Comparison of ENCODE assay signal across 18 cellular contexts in genomic region chr9:131578016-131578415, GRCh38. TPM values are rescaled to one million over a fixed set of nuclear protein-coding genes. Genes with fewer than 3 reads are reported as not detected.
DNase-seq lines count a peak whose midpoint lies in the region; ATAC-seq and TF ChIP-seq lines count a peak whose summit lies in the region.
"Had no signal": no experiment of that assay in that cellular context is flagged by ENCODE, and none has a peak within 500 bp of the region (broad histone marks: within the 10 kb centered on the region; RNA-seq: fewer than 3 reads in every experiment).

No MANE protein-coding gene starts in this region.

- no peak for ATAC-seq in CD8-positive, alpha-beta T cell
- no peak for ATAC-seq in activated naive CD4-positive, alpha-beta T cell treated with anti-CD3 and anti-CD28 coated beads, Interleukin-2, amount 50 U/mL, for 72 hours
- ATAC-seq in naive thymus-derived CD4-positive, alpha-beta T cell: no peak
- ATAC-seq in HG03520 (IDR thresholded peaks at IDR 0.05; ENCODE audit: unreplicated experiment): no peak

- H3K36me3 ChIP-seq in CD8-positive, alpha-beta T cell (ENCODE audit: insufficient read depth, low read length): peaks cover 10% of the 10 kb centered on the region
- H3K36me3 ChIP-seq in naive thymus-derived CD4-positive, alpha-beta T cell (ENCODE audit: control insufficient read depth in 2 of 3, insufficient read depth in 3 of 3, low read length in 3 of 3): peaks cover 5 to 45% (median 14%) of the 10 kb centered on the region in 3 experiments
- H3K36me3 ChIP-seq in esophagus muscularis mucosa: peaks cover 56 to 93% (median 89%) of the 10 kb centered on the region in 4 donors

- no peak for TF ChIP-seq EP300 in esophagus muscularis mucosa (IDR thresholded peaks at IDR 0.05)

- DNase-seq in Ammon's horn (ENCODE audit: low spot score): peak; percentile 67
- no peak for DNase-seq in CD8-positive, alpha-beta T cell
- DNase-seq in activated naive CD4-positive, alpha-beta T cell treated with anti-CD3 and anti-CD28 coated beads, Interleukin-2, amount 50 U/mL, for 72 hours (ENCODE audit: low spot score in 2 of 2): no peak
- no peak for DNase-seq in naive thymus-derived CD4-positive, alpha-beta T cell
- DNase-seq in esophagus muscularis mucosa (ENCODE audit: extremely low spot score): no peak
- DNase-seq in KBM-7: no peak
- no peak for DNase-seq in islet precursor cell
- DNase-seq: C1 segment of cervical spinal cord, EL, NCI-H187, NCI-H526, occipital lobe, PC-9 had no signal

- no peaks in the 10 kb centered on the region for H3K9me3 ChIP-seq in CD8-positive, alpha-beta T cell (ENCODE audit: low read length)
- no peaks in the 10 kb centered on the region for H3K9me3 ChIP-seq in naive thymus-derived CD4-positive, alpha-beta T cell (ENCODE audit: control insufficient read depth in 2 of 3, low read length in 3 of 3)
- no peaks in the 10 kb centered on the region for H3K9me3 ChIP-seq in esophagus muscularis mucosa

- H3K9me3 Mint-ChIP-seq in CD8-positive, alpha-beta T cell: no peaks in the 10 kb centered on the region
- H3K9me3 Mint-ChIP-seq in activated naive CD4-positive, alpha-beta T cell treated with anti-CD3 and anti-CD28 coated beads, Interleukin-2, amount 50 U/mL, for 72 hours: no peaks in the 10 kb centered on the region
- H3K9me3 Mint-ChIP-seq in naive thymus-derived CD4-positive, alpha-beta T cell: no peaks in the 10 kb centered on the region

- H3K27ac Mint-ChIP-seq in CD8-positive, alpha-beta T cell: peak overlapping the region; percentile 92
- peak overlapping the region; percentile 82 to 96 for H3K27ac Mint-ChIP-seq in activated naive CD4-positive, alpha-beta T cell treated with anti-CD3 and anti-CD28 coated beads, Interleukin-2, amount 50 U/mL, for 72 hours
- H3K27ac Mint-ChIP-seq in naive thymus-derived CD4-positive, alpha-beta T cell: peak overlapping the region; percentile 88 to 96 (median 92)

- H3K4me3 ChIP-seq in CD8-positive, alpha-beta T cell (ENCODE audit: low read depth, low read length): no peak overlapping the region
- H3K4me3 ChIP-seq in naive thymus-derived CD4-positive, alpha-beta T cell (ENCODE audit: low read length): no peak overlapping the region
- no peak overlapping the region for H3K4me3 ChIP-seq in esophagus muscularis mucosa
- H3K4me3 ChIP-seq: PC-9, skin epidermis had no signal

- TF ChIP-seq CTCF in CD8-positive, alpha-beta T cell (IDR thresholded peaks at IDR 0.05): no peak
- TF ChIP-seq CTCF in esophagus muscularis mucosa (IDR thresholded peaks at IDR 0.05): no peak

- H3K27me3 ChIP-seq in CD8-positive, alpha-beta T cell (ENCODE audit: insufficient read depth, low read length): no peaks in the 10 kb centered on the region
- no peaks in the 10 kb centered on the region for H3K27me3 ChIP-seq in naive thymus-derived CD4-positive, alpha-beta T cell (ENCODE audit: control insufficient read depth in 2 of 2, insufficient read depth in 2 of 2, low read length in 2 of 2)
- no peaks in the 10 kb centered on the region for H3K27me3 ChIP-seq in esophagus muscularis mucosa

- in situ Hi-C loops in KBM-7 (cut with MboI; ENCODE audit: low pct_unique_long_range_greater_than_20kb, low sequenced_read_pairs): loop anchor here (25.0 kb wide), 1 partner anchor 159 kb away; the partner anchor contains the start of gene RAPGEF1

- H3K27me3 Mint-ChIP-seq in CD8-positive, alpha-beta T cell (ENCODE audit: low read depth): no peaks in the 10 kb centered on the region
- no peaks in the 10 kb centered on the region for H3K27me3 Mint-ChIP-seq in naive thymus-derived CD4-positive, alpha-beta T cell

- H3K27ac ChIP-seq in CD8-positive, alpha-beta T cell (ENCODE audit: low read depth, low read length): peak overlapping the region; percentile 52
- H3K27ac ChIP-seq in naive thymus-derived CD4-positive, alpha-beta T cell (ENCODE audit: low read depth, low read length): peak overlapping the region; percentile 71
- no peak overlapping the region for H3K27ac ChIP-seq in esophagus muscularis mucosa (replicated peaks in 1 of 4)
- H3K27ac ChIP-seq: PC-9 had no signal

- 88% methylated on average over 12 of the region's 13 CpGs for WGBS in esophagus muscularis mucosa

- peaks cover 41% of the 10 kb centered on the region for H3K36me3 Mint-ChIP-seq in CD8-positive, alpha-beta T cell
- H3K36me3 Mint-ChIP-seq in activated naive CD4-positive, alpha-beta T cell treated with anti-CD3 and anti-CD28 coated beads, Interleukin-2, amount 50 U/mL, for 72 hours: peaks cover 6 to 16% of the 10 kb centered on the region in 2 donors
- H3K36me3 Mint-ChIP-seq in naive thymus-derived CD4-positive, alpha-beta T cell: peaks cover 4 to 26% (median 11%) of the 10 kb centered on the region in 5 donors

- CTCF ChIA-PET in CD8-positive, alpha-beta T cell (lab: Charles Lee): interaction anchor here (1.0 to 1.4 kb wide), 4 partner anchors 15 to 228 kb away, joined by 3 to 5 read pairs (median 3); no protein-coding TSS in a partner anchor
- CTCF ChIA-PET in naive thymus-derived CD4-positive, alpha-beta T cell (lab: Charles Lee): interaction anchor here (0.5 to 1.5 kb wide), 4 partner anchors 13 to 182 kb away, joined by 3 to 10 read pairs (median 4); no protein-coding TSS in a partner anchor

- no peak overlapping the region for H3K4me3 Mint-ChIP-seq in CD8-positive, alpha-beta T cell
- H3K4me3 Mint-ChIP-seq in naive thymus-derived CD4-positive, alpha-beta T cell: peak overlapping the region in 7 of 10 donors; percentile 14 to 79 (median 75)

- no peak for TF ChIP-seq POLR2A in esophagus muscularis mucosa (IDR thresholded peaks at IDR 0.05; ENCODE audit: low read depth)

- POLR2A ChIA-PET in CD8-positive, alpha-beta T cell (lab: Charles Lee): interaction anchor here (1.1 to 1.5 kb wide), 3 partner anchors 24 to 162 kb away, joined by 3 to 4 read pairs (median 4); no protein-coding TSS in a partner anchor
- POLR2A ChIA-PET in naive thymus-derived CD4-positive, alpha-beta T cell (lab: Charles Lee): interaction anchor here (0.5 to 1.3 kb wide), 3 partner anchors 23 to 179 kb away, joined by 3 to 6 read pairs (median 3); no protein-coding TSS in a partner anchor

- peaks cover 23% of the 10 kb centered on the region for H3K4me1 ChIP-seq in CD8-positive, alpha-beta T cell (ENCODE audit: insufficient read depth, low read length)
- peaks cover 16 to 20% of the 10 kb centered on the region in 2 donors for H3K4me1 ChIP-seq in naive thymus-derived CD4-positive, alpha-beta T cell (ENCODE audit: control insufficient read depth in 2 of 2, insufficient read depth in 2 of 2, low read length in 2 of 2)
- H3K4me1 ChIP-seq in esophagus muscularis mucosa: peaks cover 0 to 8% (median 5%) of the 10 kb centered on the region in 4 donors

- intact Hi-C loops in CD8-positive, alpha-beta T cell (cut with DNase I, micrococcal nuclease): loop anchor here in 1 of 2 experiments (5.0 kb wide), 1 partner anchor 76 kb away; the partner anchor contains the start of gene POMT1
- intact Hi-C loops in naive thymus-derived CD4-positive, alpha-beta T cell (cut with micrococcal nuclease): loop anchor here (2.0 to 5.0 kb wide), 3 partner anchors 31 to 77 kb away; partner anchors contain the start of gene POMT1 (in 1 of the 2)
- intact Hi-C loops in esophagus muscularis mucosa (cut with DNase I): no loop called here

- H3K4me1 Mint-ChIP-seq in CD8-positive, alpha-beta T cell (ENCODE audit: low read depth): peaks cover 21% of the 10 kb centered on the region
- peaks cover 15 to 37% (median 24%) of the 10 kb centered on the region in 7 donors for H3K4me1 Mint-ChIP-seq in naive thymus-derived CD4-positive, alpha-beta T cell

RNA-seq across cellular contexts. Expression of gene PRRT1B, which starts 32.7 kb away (rescaled TPM):
- not detected for total RNA-seq in CD8-positive, alpha-beta T cell
- not detected for total RNA-seq in activated naive CD4-positive, alpha-beta T cell treated with anti-CD3 and anti-CD28 coated beads, Interleukin-2, amount 50 U/mL, for 72 hours
- not detected for total RNA-seq in naive thymus-derived CD4-positive, alpha-beta T cell
- not detected for polyA plus RNA-seq in naive thymus-derived CD4-positive, alpha-beta T cell
- under 1 TPM in 1 of 4 donors, not detected in 3; 0.19 TPM for total RNA-seq in esophagus muscularis mucosa
- total RNA-seq: bronchial epithelial cell, frontal cortex, occipital lobe, PC-9, subcutaneous adipose tissue had no signal

RNA-seq across cellular contexts. Expression of gene UCK1, which starts 47.0 kb away (rescaled TPM):
- 10 to 100 TPM; 22.6 to 24.7 TPM for total RNA-seq in CD8-positive, alpha-beta T cell
- 10 to 100 TPM; 21.4 to 33.7 TPM for total RNA-seq in activated naive CD4-positive, alpha-beta T cell treated with anti-CD3 and anti-CD28 coated beads, Interleukin-2, amount 50 U/mL, for 72 hours
- 10 to 100 TPM; 21.8 to 40.1 (median 29.3) TPM for total RNA-seq in naive thymus-derived CD4-positive, alpha-beta T cell
- polyA plus RNA-seq in naive thymus-derived CD4-positive, alpha-beta T cell: 10 to 100 TPM; 21.2 to 32.8 TPM
- total RNA-seq in esophagus muscularis mucosa: 10 to 100 TPM; 47.3 to 63.9 (median 54.0) TPM

Comparison
In these comparisons a context has a peak if more than half of its experiments do, and no peak if none do; other contexts are left out.
1. H3K27ac ChIP-seq: peak in CD8-positive, alpha-beta T cell (single experiment) and naive thymus-derived CD4-positive, alpha-beta T cell (single experiment); none in esophagus muscularis mucosa (0 of 4).
2. Peak in every context shown above with its lines, with median percentiles within 50 percentile points of each other: H3K27ac Mint-ChIP-seq.